ENCODE assay signal across 8 cellular contexts in genomic region chrX:150692296-150692695, GRCh38. TPM values are rescaled to one million over a fixed set of nuclear protein-coding genes. Genes with fewer than 3 reads are reported as not detected.
DNase-seq lines count a peak whose midpoint lies in the region; ATAC-seq and TF ChIP-seq lines count a peak whose summit lies in the region.

No MANE protein-coding gene starts in this region.

- H2AFZ ChIP-seq in DND-41 (ENCODE audit: low read depth, low read length): peak overlapping the region; percentile 53

- H3K4me3 ChIP-seq in DND-41 (ENCODE audit: low read depth in 1 of 2, low read length in 2 of 2): peak overlapping the region; percentile 38 to 57; a peak in 3 of 4 replicates

- H3K9me3 ChIP-seq in DND-41 (ENCODE audit: insufficient read depth, low read length, severe bottlenecking): no peaks in the 10 kb centered on the region

- H3K9me3 Mint-ChIP-seq in dendritic cell treated with granulocyte-macrophage colony-stimulating factor and Interleukin-4, amounts not matched to agents 40 ng/mL and 50 ng/mL, for 4 days: no peaks in the 10 kb centered on the region
- peaks cover 13% of the 10 kb centered on the region for H3K9me3 Mint-ChIP-seq in neural crest cell

- H3K27ac ChIP-seq in DND-41 (ENCODE audit: low read length): peak overlapping the region; percentile 99

- ATAC-seq in DND-41 (ENCODE audit: insufficient read depth, low read depth) (peak; percentile 17), HG02759 (IDR thresholded peaks at IDR 0.05; ENCODE audit: unreplicated experiment) (no peak)

- H4K20me1 ChIP-seq in DND-41 (ENCODE audit: insufficient read depth, low read length): no peaks in the 10 kb centered on the region

- peak overlapping the region; percentile 63 for H3K4me3 Mint-ChIP-seq in dendritic cell treated with granulocyte-macrophage colony-stimulating factor and Interleukin-4, amounts not matched to agents 40 ng/mL and 50 ng/mL, for 4 days
- H3K4me3 Mint-ChIP-seq in neural crest cell: peak overlapping the region; percentile 93

- H3K9ac ChIP-seq in DND-41 (ENCODE audit: low read depth, low read length): peak overlapping the region; percentile 79

- peaks cover 9% of the 10 kb centered on the region; the same call in 1 of the 2 replicates for H3K36me3 ChIP-seq in DND-41 (ENCODE audit: insufficient read depth, low read length)

- H3K27me3 ChIP-seq in DND-41 (ENCODE audit: insufficient read depth, low read length, poor library complexity): no peaks in the 10 kb centered on the region

- DNase-seq in DND-41: peak; percentile 49
- peak; percentile 9 for DNase-seq in OCI-M1 (lab: John Stamatoyannopoulos, UW)
- no peak for DNase-seq in neural crest cell (ENCODE audit: low read depth, low spot score)
- DNase-seq in dermis blood vessel endothelial cell: no peak
- no peak for DNase-seq in ecto neural progenitor cell (ENCODE audit: low spot score)
- DNase-seq in AG08396 (ENCODE audit: low spot score): no peak

- H3K79me2 ChIP-seq in DND-41 (ENCODE audit: insufficient read depth, low read length): peaks cover 45% of the 10 kb centered on the region

- peaks cover 29% of the 10 kb centered on the region for H3K4me1 Mint-ChIP-seq in dendritic cell treated with granulocyte-macrophage colony-stimulating factor and Interleukin-4, amounts not matched to agents 40 ng/mL and 50 ng/mL, for 4 days (ENCODE audit: low read depth)
- H3K4me1 Mint-ChIP-seq in neural crest cell: peaks cover 10% of the 10 kb centered on the region

- H3K4me1 ChIP-seq in DND-41 (ENCODE audit: insufficient read depth, low read length): peaks cover 76% of the 10 kb centered on the region

- H3K36me3 Mint-ChIP-seq in dendritic cell treated with granulocyte-macrophage colony-stimulating factor and Interleukin-4, amounts not matched to agents 40 ng/mL and 50 ng/mL, for 4 days (ENCODE audit: low read depth): peaks cover 6% of the 10 kb centered on the region
- peaks cover 9% of the 10 kb centered on the region for H3K36me3 Mint-ChIP-seq in neural crest cell (ENCODE audit: low read depth)

- H3K27ac Mint-ChIP-seq in dendritic cell treated with granulocyte-macrophage colony-stimulating factor and Interleukin-4, amounts not matched to agents 40 ng/mL and 50 ng/mL, for 4 days: peak overlapping the region; percentile 39
- no peak overlapping the region for H3K27ac Mint-ChIP-seq in neural crest cell (ENCODE audit: unreplicated experiment)

- no peaks in the 10 kb centered on the region for H3K27me3 Mint-ChIP-seq in dendritic cell treated with granulocyte-macrophage colony-stimulating factor and Interleukin-4, amounts not matched to agents 40 ng/mL and 50 ng/mL, for 4 days
- H3K27me3 Mint-ChIP-seq in neural crest cell (ENCODE audit: low read depth): no peaks in the 10 kb centered on the region

- TF ChIP-seq CTCF in DND-41 (IDR thresholded peaks at IDR 0.05; ENCODE audit: borderline replicate concordance, extremely low read depth, low read length, poor library complexity, severe bottlenecking) (no peak), neural crest cell (conservative IDR thresholded peaks at IDR 0.05) (no peak)

- intact Hi-C loops in dendritic cell treated with granulocyte-macrophage colony-stimulating factor and Interleukin-4, amounts not matched to agents 40 ng/mL and 50 ng/mL, for 4 days (cut with micrococcal nuclease): no loop called here

- H3K4me2 ChIP-seq in DND-41 (ENCODE audit: insufficient read depth, low read length): peak overlapping the region; percentile 66

RNA-seq across cellular contexts. Expression of gene MTMR1, which starts 0.9 kb away (rescaled TPM):
- 17.8 and 18.3 TPM in 2 replicates for total RNA-seq in neural crest cell
- 15.1 and 17.4 TPM in 2 replicates for total RNA-seq in dermis blood vessel endothelial cell

Comparison
In these comparisons a context has a peak if more than half of its experiments do, and no peak if none do; other contexts are left out.
1. DNase-seq: peak in DND-41 (single experiment) and OCI-M1 (single experiment); none in neural crest cell (single experiment), dermis blood vessel endothelial cell (single experiment), ecto neural progenitor cell (single experiment) and AG08396 (single experiment).